8 cellular contexts compared by ENCODE assay signal in the genomic region with DNA sequence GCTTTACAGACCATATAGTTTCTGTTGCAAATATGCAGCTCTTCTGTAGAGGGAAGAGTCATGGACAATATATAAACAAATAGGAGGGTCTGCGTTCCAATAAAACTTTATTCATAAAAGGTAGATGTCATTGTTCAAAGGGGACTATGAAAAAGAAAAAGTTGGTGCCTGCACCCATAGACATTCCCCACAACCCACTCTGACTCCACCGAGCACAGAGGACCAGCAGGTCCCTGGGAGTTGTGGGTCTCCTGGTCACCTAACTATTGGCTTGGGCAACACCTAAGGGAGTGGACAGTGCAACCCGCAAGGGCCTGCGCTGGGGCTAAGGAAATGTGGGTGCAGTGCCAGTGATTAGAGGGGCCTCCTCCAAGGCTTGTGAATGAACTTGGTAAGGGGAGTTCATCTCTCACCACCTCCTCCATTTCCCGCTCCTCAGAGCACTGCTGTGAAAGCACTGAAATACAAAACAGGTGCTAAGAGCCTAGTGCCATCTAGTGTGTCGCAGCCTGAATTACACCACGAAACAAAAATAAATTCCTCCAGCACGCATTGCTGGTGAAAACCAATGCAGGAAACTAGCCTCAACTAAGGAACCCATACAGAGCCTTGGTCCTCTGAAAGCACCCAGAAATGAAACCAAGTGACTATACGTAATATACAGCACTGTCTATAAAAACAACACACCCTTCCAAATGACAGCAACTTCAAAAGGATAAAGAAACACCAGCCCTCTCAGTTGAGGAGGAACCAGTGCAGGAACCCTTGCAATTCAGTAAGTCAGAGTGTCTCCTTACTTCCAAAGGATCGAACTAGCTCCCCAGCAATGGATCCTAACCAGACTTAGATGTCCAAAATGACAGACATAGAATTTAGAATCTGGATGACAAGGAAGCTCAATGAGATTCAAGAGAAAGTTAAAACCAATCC.
A peak's percentile ranks its signal among the peaks of the same experiment; 100 is the strongest.
DNase-seq lines count a peak whose midpoint lies in the region; ATAC-seq and TF ChIP-seq lines count a peak whose summit lies in the region.

No MANE protein-coding gene starts in this region.

- H3K4me1 ChIP-seq in Panc1 (ENCODE audit: control insufficient read depth, insufficient read depth, low read length): no peaks in the 10 kb centered on the region

- no peaks in the 10 kb centered on the region for H3K36me3 ChIP-seq in Panc1 (ENCODE audit: control insufficient read depth, insufficient read depth, low read length)

- in situ Hi-C loops in Panc1 (cut with HindIII; ENCODE audit: low pct_unique_long_range_greater_than_20kb, low sequenced_read_pairs): no loop called here

- BruUV-seq in Panc1 (replicated peaks; lab: Mats Ljungman, UMichigan): no TSS peak

- H3K9me3 ChIP-seq in Panc1 (ENCODE audit: control insufficient read depth, insufficient read depth, low read depth, low read length): no peaks in the 10 kb centered on the region

- no peak overlapping the region for H3K4me3 ChIP-seq in Panc1 (ENCODE audit: low read depth in 2 of 2, low read length in 2 of 2)

- CTCF ChIA-PET in Panc1 (lab: Charles Lee): interaction anchor here (0.8 kb wide), 1 partner anchor 39 kb away, joined by 3 read pairs; no protein-coding TSS in a partner anchor

- TF ChIP-seq CTCF in Panc1 (IDR thresholded peaks at IDR 0.05): peak; percentile 85

- intact Hi-C loops in Panc1 (cut with micrococcal nuclease; ENCODE audit: unreplicated experiment): loop anchor here (5.0 kb wide), 1 partner anchor 187 kb away; no protein-coding TSS in a partner anchor

- POLR2A ChIA-PET in Panc1 (lab: Charles Lee): no interaction called here

- ATAC-seq in HG02981 (IDR thresholded peaks at IDR 0.05; ENCODE audit: unreplicated experiment) (peak; percentile 50), Panc1 (peak; percentile 72; the same call in 1 of the 2 replicates), esophagus mucosa (peak; percentile 55), HG03159 (IDR thresholded peaks at IDR 0.05; ENCODE audit: unreplicated experiment) (no peak)

- H3K27ac ChIP-seq in Panc1 (ENCODE audit: low read length): no peak overlapping the region

- H3K27me3 ChIP-seq in Panc1 (ENCODE audit: control insufficient read depth, insufficient read depth, low read length): no peaks in the 10 kb centered on the region

- DNase-seq in NCI-H2196 (lab: John Stamatoyannopoulos, UW; ENCODE audit: unreplicated experiment) (peak; percentile 17), NCI-H2196 treated with DMSO at 0.1 percent for 48 hours (lab: John Stamatoyannopoulos, UW; ENCODE audit: unreplicated experiment) (no peak), Panc1 (ENCODE audit: low read depth, low spot score) (peak; percentile 25), HPDE6-E6E7 (ENCODE audit: extremely low spot score) (no peak)
- DNase-seq in stimulated activated CD4-positive, alpha-beta T cell treated with anti-CD3 and anti-CD28 coated beads, Interleukin-12 subunit alpha, Interleukin-12 subunit beta, amount 100 ng/mL, for 4 hours: no peak

Comparison
In these comparisons a context has a peak if more than half of its experiments do, and no peak if none do; other contexts are left out.
1. DNase-seq: peak in NCI-H2196 (single experiment) and Panc1 (single experiment); none in NCI-H2196 treated with DMSO at 0.1 percent for 48 hours (single experiment), HPDE6-E6E7 (single experiment) and stimulated activated CD4-positive, alpha-beta T cell treated with anti-CD3 and anti-CD28 coated beads, Interleukin-12 subunit alpha, Interleukin-12 subunit beta, amount 100 ng/mL, for 4 hours (single experiment).